10 cellular contexts compared by ENCODE assay signal in the genomic region with DNA sequence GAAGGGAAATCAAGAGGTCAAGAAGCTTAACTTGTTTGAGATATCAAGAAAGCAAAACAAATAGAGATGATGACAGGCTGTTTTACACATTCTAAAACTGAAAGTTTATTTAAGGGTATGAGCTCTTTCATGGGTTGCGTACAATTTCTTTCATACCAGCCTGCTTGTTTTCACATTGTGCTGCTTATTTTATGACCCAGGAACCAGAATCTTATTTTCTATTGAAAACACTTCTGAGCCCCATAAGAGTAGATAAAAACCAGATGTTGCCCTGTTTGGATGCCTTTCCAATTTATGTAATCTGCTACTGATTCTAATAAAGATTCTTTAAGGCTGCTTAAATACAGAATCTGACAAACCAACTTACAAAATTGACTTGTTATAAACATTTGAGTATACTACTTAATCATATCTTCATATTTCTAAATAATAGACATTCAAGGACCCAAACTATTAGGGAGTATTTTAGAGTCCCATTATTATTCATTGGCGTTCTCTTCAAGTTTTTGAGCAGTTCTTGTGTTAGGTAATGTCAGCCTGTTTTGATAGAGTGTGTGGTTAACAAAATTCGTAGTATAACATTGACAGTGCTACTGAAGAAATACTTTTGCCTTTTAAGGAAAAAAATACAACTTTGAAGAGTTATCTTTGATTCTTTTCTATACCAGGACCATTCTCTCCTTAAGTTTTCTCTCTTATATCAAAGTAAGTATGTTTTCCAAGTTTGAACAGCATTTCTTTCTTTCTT.
DNase-seq lines count a peak whose midpoint lies in the region; ATAC-seq and TF ChIP-seq lines count a peak whose summit lies in the region.
"Had no signal": no experiment of that assay in that cellular context is flagged by ENCODE, and none has a peak within 500 bp of the region (broad histone marks: within the 10 kb centered on the region; RNA-seq: fewer than 3 reads in every experiment).

No MANE protein-coding gene starts in this region.

- TF ChIP-seq CTCF in GM12865 (IDR thresholded peaks at IDR 0.05; ENCODE audit: insufficient read depth, low read depth, low read length, missing control alignments) (no peak), HFFc6 (IDR thresholded peaks at IDR 0.05) (no peak), ascending aorta (IDR thresholded peaks at IDR 0.05) (no peak)

- H3K9me3 ChIP-seq in ascending aorta (no peaks in the 10 kb centered on the region), mucosa of stomach (ENCODE audit: control insufficient read depth, low read length) (no peaks in the 10 kb centered on the region)
- H3K9me3 ChIP-seq in effector memory CD4-positive, alpha-beta T cell (ENCODE audit: control insufficient read depth, low read length) = no peaks in the 10 kb centered on the region
- H3K9me3 ChIP-seq: SJCRH30 had no signal

- peak overlapping the region; percentile 37 for H3K27ac Mint-ChIP-seq in HFFc6
- H3K27ac Mint-ChIP-seq in activated naive CD8-positive, alpha-beta T cell treated with anti-CD3 and anti-CD28 coated beads, Interleukin-2, amount 50 U/mL, for 24 hours = no peak overlapping the region
- peak overlapping the region in 1 of 2 donors; percentile 34 for H3K27ac Mint-ChIP-seq in natural killer cell treated with Interleukin-12 subunit alpha and Interleukin-12 subunit beta and Interleukin-15 and Interleukin-18, amount 100 ng/mL, for 72 hours
- H3K27ac Mint-ChIP-seq: activated naive CD4-positive, alpha-beta T cell treated with anti-CD3 and anti-CD28 coated beads, Interleukin-2, amount 50 U/mL, for 24 hours had no signal

- H3K4me3 ChIP-seq in GM12865 (ENCODE audit: low read depth, low read length) (no peak overlapping the region), ascending aorta (peak overlapping the region in 1 of 2 donors; percentile 19), mucosa of stomach (ENCODE audit: low read length) (no peak overlapping the region)
- no peak overlapping the region for H3K4me3 ChIP-seq in effector memory CD4-positive, alpha-beta T cell (ENCODE audit: insufficient read depth, low read depth, low read length, poor library complexity, severe bottlenecking)
- H3K4me3 ChIP-seq: SJCRH30 had no signal

- ATAC-seq in activated naive CD8-positive, alpha-beta T cell treated with anti-CD3 and anti-CD28 coated beads, Interleukin-2, amount 50 U/mL, for 24 hours = no peak
- no peak for ATAC-seq in natural killer cell treated with Interleukin-12 subunit alpha and Interleukin-12 subunit beta and Interleukin-15 and Interleukin-18, amount 100 ng/mL, for 72 hours

- H3K27me3 ChIP-seq in ascending aorta (no peaks in the 10 kb centered on the region), mucosa of stomach (ENCODE audit: control insufficient read depth, insufficient read depth, low read length) (no peaks in the 10 kb centered on the region)
- H3K27me3 ChIP-seq in effector memory CD4-positive, alpha-beta T cell (replicated peaks; ENCODE audit: control insufficient read depth, insufficient read depth, low read length, poor library complexity, severe bottlenecking) = no peaks in the 10 kb centered on the region
- H3K27me3 ChIP-seq: SJCRH30 had no signal

- intact Hi-C loops in ascending aorta (cut with DNase I) = no loop called here

- H3K4me3 Mint-ChIP-seq in HFFc6 = peak overlapping the region; percentile 51
- H3K4me3 Mint-ChIP-seq in activated naive CD8-positive, alpha-beta T cell treated with anti-CD3 and anti-CD28 coated beads, Interleukin-2, amount 50 U/mL, for 24 hours = no peak overlapping the region
- no peak overlapping the region for H3K4me3 Mint-ChIP-seq in natural killer cell treated with Interleukin-12 subunit alpha and Interleukin-12 subunit beta and Interleukin-15 and Interleukin-18, amount 100 ng/mL, for 72 hours
- H3K4me3 Mint-ChIP-seq: activated naive CD4-positive, alpha-beta T cell treated with anti-CD3 and anti-CD28 coated beads, Interleukin-2, amount 50 U/mL, for 24 hours had no signal

- H3K27me3 Mint-ChIP-seq in HFFc6 (ENCODE audit: insufficient read depth) = no peaks in the 10 kb centered on the region
- no peaks in the 10 kb centered on the region for H3K27me3 Mint-ChIP-seq in activated naive CD8-positive, alpha-beta T cell treated with anti-CD3 and anti-CD28 coated beads, Interleukin-2, amount 50 U/mL, for 24 hours
- H3K27me3 Mint-ChIP-seq in natural killer cell treated with Interleukin-12 subunit alpha and Interleukin-12 subunit beta and Interleukin-15 and Interleukin-18, amount 100 ng/mL, for 72 hours = no peaks in the 10 kb centered on the region
- H3K27me3 Mint-ChIP-seq: activated naive CD4-positive, alpha-beta T cell treated with anti-CD3 and anti-CD28 coated beads, Interleukin-2, amount 50 U/mL, for 24 hours had no signal

- H3K9me3 Mint-ChIP-seq in HFFc6 = no peaks in the 10 kb centered on the region
- no peaks in the 10 kb centered on the region for H3K9me3 Mint-ChIP-seq in activated naive CD8-positive, alpha-beta T cell treated with anti-CD3 and anti-CD28 coated beads, Interleukin-2, amount 50 U/mL, for 24 hours
- H3K9me3 Mint-ChIP-seq in natural killer cell treated with Interleukin-12 subunit alpha and Interleukin-12 subunit beta and Interleukin-15 and Interleukin-18, amount 100 ng/mL, for 72 hours = no peaks in the 10 kb centered on the region
- H3K9me3 Mint-ChIP-seq: activated naive CD4-positive, alpha-beta T cell treated with anti-CD3 and anti-CD28 coated beads, Interleukin-2, amount 50 U/mL, for 24 hours had no signal

- H3K36me3 Mint-ChIP-seq in HFFc6 (ENCODE audit: low read depth) = peaks cover 34% of the 10 kb centered on the region
- H3K36me3 Mint-ChIP-seq in activated naive CD8-positive, alpha-beta T cell treated with anti-CD3 and anti-CD28 coated beads, Interleukin-2, amount 50 U/mL, for 24 hours (ENCODE audit: low read depth) = peaks cover 2% of the 10 kb centered on the region
- H3K36me3 Mint-ChIP-seq in natural killer cell treated with Interleukin-12 subunit alpha and Interleukin-12 subunit beta and Interleukin-15 and Interleukin-18, amount 100 ng/mL, for 72 hours = no peaks in the 10 kb centered on the region

- peak; percentile 60 for DNase-seq in GM12865 (ENCODE audit: low read depth)
- DNase-seq in HFFc6 = no peak
- DNase-seq in ascending aorta (ENCODE audit: low spot score in 2 of 2) = no peak
- no peak for DNase-seq in activated naive CD8-positive, alpha-beta T cell treated with anti-CD3 and anti-CD28 coated beads, Interleukin-2, amount 50 U/mL, for 24 hours
- no peak for DNase-seq in natural killer cell treated with Interleukin-12 subunit alpha and Interleukin-12 subunit beta and Interleukin-15 and Interleukin-18, amount 100 ng/mL, for 72 hours (ENCODE audit: low spot score)
- no peak for DNase-seq in effector memory CD4-positive, alpha-beta T cell
- DNase-seq in effector CD4-positive, alpha-beta T cell = no peak
- DNase-seq: SJCRH30 had no signal

- H3K9ac ChIP-seq in mucosa of stomach (ENCODE audit: low read length) = peak overlapping the region; percentile 10

- peaks cover 82% of the 10 kb centered on the region for H3K4me1 Mint-ChIP-seq in HFFc6 (ENCODE audit: low read depth)
- H3K4me1 Mint-ChIP-seq in activated naive CD8-positive, alpha-beta T cell treated with anti-CD3 and anti-CD28 coated beads, Interleukin-2, amount 50 U/mL, for 24 hours = no peaks in the 10 kb centered on the region
- peaks cover 0 to 2% of the 10 kb centered on the region in 2 donors for H3K4me1 Mint-ChIP-seq in natural killer cell treated with Interleukin-12 subunit alpha and Interleukin-12 subunit beta and Interleukin-15 and Interleukin-18, amount 100 ng/mL, for 72 hours (ENCODE audit: low read depth in 2 of 2)
- H3K4me1 Mint-ChIP-seq: activated naive CD4-positive, alpha-beta T cell treated with anti-CD3 and anti-CD28 coated beads, Interleukin-2, amount 50 U/mL, for 24 hours had no signal

- H3K27ac ChIP-seq in ascending aorta = peak overlapping the region; percentile 42 to 76
- H3K27ac ChIP-seq in effector memory CD4-positive, alpha-beta T cell (ENCODE audit: insufficient read depth, low read length, poor library complexity, severe bottlenecking) = no peak overlapping the region
- H3K27ac ChIP-seq: SJCRH30 had no signal

- H3K4me1 ChIP-seq in ascending aorta (peaks cover 0 to 72% of the 10 kb centered on the region in 2 donors), mucosa of stomach (ENCODE audit: control insufficient read depth, insufficient read depth, low read length) (peaks cover 31% of the 10 kb centered on the region)
- no peaks in the 10 kb centered on the region for H3K4me1 ChIP-seq in effector memory CD4-positive, alpha-beta T cell (ENCODE audit: control insufficient read depth, insufficient read depth, low read length, poor library complexity, severe bottlenecking)
- H3K4me1 ChIP-seq: SJCRH30 had no signal

- H3K36me3 ChIP-seq in ascending aorta (no peaks in the 10 kb centered on the region), mucosa of stomach (ENCODE audit: control insufficient read depth, insufficient read depth, low read length) (no peaks in the 10 kb centered on the region)
- no peaks in the 10 kb centered on the region for H3K36me3 ChIP-seq in effector memory CD4-positive, alpha-beta T cell (ENCODE audit: control insufficient read depth, insufficient read depth, low read length)
- H3K36me3 ChIP-seq: SJCRH30 had no signal
